1 cellular context compared by ENCODE assay signal in the genomic region with DNA sequence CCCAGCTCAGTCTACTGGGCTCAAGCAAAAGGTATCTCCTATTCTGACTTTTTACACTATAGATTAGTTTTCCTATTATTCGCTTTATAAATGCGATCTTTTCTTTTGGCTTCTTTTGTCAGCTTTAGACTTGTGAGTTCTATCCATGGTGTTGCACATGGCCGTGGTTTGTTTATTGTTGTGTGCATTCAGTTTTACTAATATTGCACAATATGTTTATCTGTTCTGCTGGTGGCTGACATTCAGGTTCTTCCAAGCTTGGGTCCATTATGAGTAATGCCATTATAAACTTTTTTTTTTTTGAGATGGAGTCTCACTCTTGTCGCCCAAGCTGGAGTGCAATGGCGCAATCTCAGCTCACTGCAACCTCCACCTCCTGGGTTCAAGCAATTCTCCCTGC. TPM values are rescaled to one million over a fixed set of nuclear protein-coding genes. Genes with fewer than 3 reads are reported as not detected.
"Had no signal": no experiment of that assay in that cellular context is flagged by ENCODE, and none has a peak within 500 bp of the region (broad histone marks: within the 10 kb centered on the region; RNA-seq: fewer than 3 reads in every experiment).

No MANE protein-coding gene starts in this region.

RNA-seq across cellular contexts. Expression of gene FANK1, which starts 30.9 kb away (rescaled TPM):
- total RNA-seq: thoracic aorta had no signal
